18 cellular contexts compared by ENCODE assay signal in genomic region chr1:217354900-217355299, GRCh38.
"Had no signal": no experiment of that assay in that cellular context is flagged by ENCODE, and none has a peak within 500 bp of the region (broad histone marks: within the 10 kb centered on the region; RNA-seq: fewer than 3 reads in every experiment).

No MANE protein-coding gene starts in this region.

- ATAC-seq: effector memory CD8-positive, alpha-beta T cell; left cardiac atrium; left ventricle myocardium superior; lower lobe of right lung; natural killer cell; pancreas; right lobe of liver; stimulated activated effector memory CD8-positive, alpha-beta T cell treated with anti-CD3 and anti-CD28 coated beads, Interleukin-12 subunit alpha, Interleukin-12 subunit beta, amount 100 ng/mL, for 72 hours had no signal

- H3K4me3 ChIP-seq: lower lobe of right lung, pancreas, right lobe of liver, smooth muscle cell, stomach, thyroid gland, vagina had no signal

- DNase-seq: cortex of kidney; effector memory CD8-positive, alpha-beta T cell; left cardiac atrium; left ventricle myocardium superior; lower lobe of right lung; natural killer cell; pancreas; right lobe of liver; stimulated activated CD4-positive, alpha-beta T cell treated with anti-CD3 and anti-CD28 coated beads, Interleukin-12 subunit alpha, Interleukin-12 subunit beta, amount 100 ng/mL, for 4 hours; stimulated activated CD4-positive, alpha-beta T cell treated with anti-CD3 and anti-CD28 coated beads, Interleukin-2, amount 100 ng/mL, for 24 hours; stimulated activated CD4-positive, alpha-beta T cell treated with anti-CD3 and anti-CD28 coated beads, Interleukin-4, amount 100 ng/mL, for 24 hours; stimulated activated naive CD4-positive, alpha-beta T cell treated with Interleukin-2 at 50 U/mL for 16 hours; stomach; thyroid gland; trophoblast cell had no signal
